ENCODE assay signal across 17 cellular contexts in the genomic region with DNA sequence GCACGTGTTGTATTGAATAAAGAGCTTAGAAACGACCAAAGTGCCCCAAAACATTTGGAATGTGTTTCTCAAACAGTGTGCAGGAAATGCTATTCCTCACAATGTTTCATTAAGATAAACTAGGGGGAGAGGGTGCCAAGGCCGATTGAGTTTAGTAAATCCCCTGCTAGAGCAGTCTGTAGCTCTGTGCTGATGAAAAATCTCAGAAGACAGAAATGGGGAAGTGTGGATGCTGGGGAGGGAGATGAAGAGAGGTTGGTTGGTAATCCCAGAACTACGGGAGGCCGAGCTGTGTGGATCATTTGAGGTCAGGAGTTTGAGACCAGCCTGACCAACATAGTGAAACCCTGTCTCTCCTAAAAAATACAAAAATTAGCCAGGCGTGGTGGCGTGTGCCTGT.
"Had no signal": no experiment of that assay in that cellular context is flagged by ENCODE, and none has a peak within 500 bp of the region (broad histone marks: within the 10 kb centered on the region; RNA-seq: fewer than 3 reads in every experiment).

No MANE protein-coding gene starts in this region.

- H3K27ac ChIP-seq: lower lobe of right lung, prostate gland, right lobe of liver, SK-N-MC, transverse colon had no signal

- H3K27me3 ChIP-seq: right lobe of liver, transverse colon had no signal

- H3K4me1 ChIP-seq: prostate gland had no signal

- ATAC-seq: left cardiac atrium, lower lobe of right lung, right lobe of liver had no signal

- H3K9me3 ChIP-seq: lower lobe of right lung, prostate gland, right lobe of liver, transverse colon had no signal

- H3K4me3 Mint-ChIP-seq: activated naive CD4-positive, alpha-beta T cell treated with anti-CD3 and anti-CD28 coated beads, Interleukin-2, amount 50 U/mL, for 24 hours; endodermal cell; mesothelial cell of epicardium had no signal

- H3K36me3 Mint-ChIP-seq: activated naive CD4-positive, alpha-beta T cell treated with anti-CD3 and anti-CD28 coated beads, Interleukin-2, amount 50 U/mL, for 24 hours; immature natural killer cell; mesothelial cell of epicardium had no signal

- H3K27me3 Mint-ChIP-seq: activated naive CD4-positive, alpha-beta T cell treated with anti-CD3 and anti-CD28 coated beads, Interleukin-2, amount 50 U/mL, for 24 hours had no signal

- H3K36me3 ChIP-seq: lower lobe of right lung, prostate gland, right lobe of liver, transverse colon had no signal

- H3K27ac Mint-ChIP-seq: activated T-helper 2 cell treated with anti-CD3 and anti-CD28 coated beads, Interferon-gamma antibody, Interleukin-2, Interleukin-4, amounts not matched to agents 10 μg/mL and 5 μg/mL and 100 μg/mL, durations not matched to agents 14 hours and 24 hours and 36 hours; endodermal cell; mesothelial cell of epicardium had no signal

- DNase-seq: anterior cingulate cortex; dermis blood vessel endothelial cell; endodermal cell; erythroblast; immature natural killer cell; left cardiac atrium; lower lobe of right lung; occipital lobe; right lobe of liver; stimulated activated CD4-positive, alpha-beta T cell treated with anti-CD3 and anti-CD28 coated beads, Interleukin-1b, Interleukin-23, amount 100 ng/mL, for 48 hours; substantia nigra; transverse colon had no signal

- H3K9me3 Mint-ChIP-seq: activated naive CD4-positive, alpha-beta T cell treated with anti-CD3 and anti-CD28 coated beads, Interleukin-2, amount 50 U/mL, for 24 hours; activated T-helper 2 cell treated with anti-CD3 and anti-CD28 coated beads, Interferon-gamma antibody, Interleukin-2, Interleukin-4, amounts not matched to agents 10 μg/mL and 5 μg/mL and 100 μg/mL, durations not matched to agents 14 hours and 24 hours and 36 hours; endodermal cell; immature natural killer cell; mesothelial cell of epicardium had no signal

- H3K4me3 ChIP-seq: lower lobe of right lung, prostate gland, right lobe of liver, SK-N-MC, transverse colon had no signal
